Comparison of ENCODE assay signal across 18 cellular contexts in genomic region chr3:36905545-36905944, GRCh38. TPM values are rescaled to one million over a fixed set of nuclear protein-coding genes. Genes with fewer than 3 reads are reported as not detected.
DNase-seq lines count a peak whose midpoint lies in the region; ATAC-seq, FAIRE-seq and TF ChIP-seq lines count a peak whose summit lies in the region.
"Had no signal": no experiment of that assay in that cellular context is flagged by ENCODE, and none has a peak within 500 bp of the region (broad histone marks: within the 10 kb centered on the region; RNA-seq: fewer than 3 reads in every experiment).

No MANE protein-coding gene starts in this region.

- CTCF ChIA-PET in activated CD4-positive, alpha-beta T cell treated with anti-CD3 and anti-CD28 coated beads, Interleukin-2, amount 10 ng/mL, durations not matched to agents 7 days and 5 days (lab: Charles Lee) = interaction anchor here (0.6 to 1.9 kb wide), 9 partner anchors 8 to 53 kb away, joined by 3 to 7 read pairs (median 3); no protein-coding TSS in a partner anchor
- CTCF ChIA-PET in K562 (lab: Yijun Ruan, JAX; ENCODE audit: low intra/inter-chr PET ratio) = interaction anchor here (0.7 kb wide), 1 partner anchor 54 kb away, joined by 4 read pairs; no protein-coding TSS in a partner anchor

- no TSS peak for BruUV-seq in K562 (replicated peaks; lab: Mats Ljungman, UMichigan)

- H3K4me2 ChIP-seq in Loucy (ENCODE audit: low read depth, low read length, poor library complexity, severe bottlenecking) (peak overlapping the region; percentile 53), K562 (ENCODE audit: insufficient read depth, low read length) (0 out of 2 replicates have a peak overlapping the region, but pooled peaks have one; percentile 11)
- H3K4me2 ChIP-seq: PC-9 had no signal

- H2AFZ ChIP-seq in Loucy (ENCODE audit: low read length) (no peak overlapping the region), K562 (ENCODE audit: low read depth, low read length) (0 out of 2 replicates have a peak overlapping the region, but pooled peaks have one; percentile 11)
- H2AFZ ChIP-seq: GM23248, PC-9 had no signal

- H4K20me1 ChIP-seq in Loucy (ENCODE audit: insufficient read depth, low read length, poor library complexity, severe bottlenecking) = no peaks in the 10 kb centered on the region
- no peaks in the 10 kb centered on the region for H4K20me1 ChIP-seq in K562 (replicated peaks; ENCODE audit: control insufficient read depth, insufficient read depth, low read length)

- H3K27me3 Mint-ChIP-seq in activated CD4-positive, alpha-beta T cell treated with anti-CD3 and anti-CD28 coated beads, Interleukin-2, amount 10 ng/mL, durations not matched to agents 7 days and 5 days = no peaks in the 10 kb centered on the region

- no peak for TF ChIP-seq EP300 in K562 (IDR thresholded peaks at IDR 0.05; ENCODE audit: low read length)

- H3K36me3 ChIP-seq in Loucy (ENCODE audit: insufficient read depth, low read length) = no peaks in the 10 kb centered on the region
- H3K36me3 ChIP-seq in K562 (ENCODE audit: control insufficient read depth, insufficient read depth, low read length) = no peaks in the 10 kb centered on the region
- H3K36me3 ChIP-seq in spleen = peaks cover 0 to 36% (median 14%) of the 10 kb centered on the region in 6 donors
- H3K36me3 ChIP-seq in brain microvascular endothelial cell (replicated peaks) = no peaks in the 10 kb centered on the region

- H3K9me3 ChIP-seq in Loucy (ENCODE audit: insufficient read depth, low read depth, low read length) = no peaks in the 10 kb centered on the region
- no peaks in the 10 kb centered on the region for H3K9me3 ChIP-seq in K562 (replicated peaks; ENCODE audit: control insufficient read depth, insufficient read depth, low read depth, low read length)
- no peaks in the 10 kb centered on the region for H3K9me3 ChIP-seq in spleen

- no peak overlapping the region for H3K27ac ChIP-seq in K562 (ENCODE audit: extremely low read depth, low read depth, low read length)
- peak overlapping the region in 7 of 8 donors; percentile 15 to 98 (median 93) for H3K27ac ChIP-seq in spleen
- no peak overlapping the region for H3K27ac ChIP-seq in brain microvascular endothelial cell
- H3K27ac ChIP-seq: GM23248, PC-9 had no signal

- H3K27me3 ChIP-seq in Loucy (ENCODE audit: insufficient read depth, low read length, poor library complexity, severe bottlenecking) = no peaks in the 10 kb centered on the region
- no peaks in the 10 kb centered on the region for H3K27me3 ChIP-seq in K562 (ENCODE audit: control insufficient read depth in 2 of 2, insufficient read depth in 2 of 2, low read length in 2 of 2)
- H3K27me3 ChIP-seq in spleen (replicated peaks in 1 of 7) = no peaks in the 10 kb centered on the region
- no peaks in the 10 kb centered on the region for H3K27me3 ChIP-seq in brain microvascular endothelial cell (replicated peaks)

- no peaks in the 10 kb centered on the region; the same call in 1 of the 2 replicates for H3F3A ChIP-seq in Loucy (ENCODE audit: low read depth)

- no peak for TF ChIP-seq POLR2A in K562 (conservative IDR thresholded peaks at IDR 0.05)
- TF ChIP-seq POLR2A in spleen (IDR thresholded peaks at IDR 0.05) = no peak

- in situ Hi-C loops in K562 (cut with MboI) (no loop called here), brain microvascular endothelial cell (cut with HindIII; ENCODE audit: low pct_ligation_motif_present, low sequenced_read_pairs) (no loop called here)

- TF ChIP-seq RAD21 in K562 (CRISPR knock-in tag; conservative IDR thresholded peaks at IDR 0.05 in 1 of 2, IDR thresholded peaks at IDR 0.05 in 1 of 2) = no peak

- no peaks in the 10 kb centered on the region for H3K79me2 ChIP-seq in Loucy (ENCODE audit: insufficient read depth, low read length)
- H3K79me2 ChIP-seq in K562 (ENCODE audit: control insufficient read depth, insufficient read depth, low read length) = no peaks in the 10 kb centered on the region

- 60% methylated on average over 3 of the region's 3 CpGs for WGBS in K562 (ENCODE audit: insufficient coverage, low coverage, missing lambda C conversion rate)
- WGBS in spleen, 5 donors = 95 to 98% (median 97%) methylated on average over 3 of the region's 3 CpGs

- DNase-seq in activated CD4-positive, alpha-beta T cell treated with anti-CD3 and anti-CD28 coated beads, Interleukin-2, amount 10 ng/mL, durations not matched to agents 7 days and 5 days = no peak
- DNase-seq in activated CD4-positive, alpha-beta T cell treated with anti-CD3 and anti-CD28 coated beads for 1 hour = no peak
- DNase-seq in K562 (ENCODE audit: extremely low read depth in 1 of 4, low spot score in 3 of 4) = peak in 1 of 4 experiments; percentile 46
- DNase-seq in spleen = no peak
- DNase-seq in brain microvascular endothelial cell = no peak
- no peak for DNase-seq in urothelium cell line (ENCODE audit: low spot score)
- no peak for DNase-seq in dedifferentiated amniotic fluid mesenchymal stem cell (ENCODE audit: extremely low spot score)
- DNase-seq: activated gamma-delta T cell; GM23248; KBM-7; PC-9; stimulated activated naive CD4-positive, alpha-beta T cell treated with Interleukin-2 at 50 U/mL for 16 hours had no signal

- peak overlapping the region; percentile 95 for H3K4me3 Mint-ChIP-seq in activated CD4-positive, alpha-beta T cell treated with anti-CD3 and anti-CD28 coated beads, Interleukin-2, amount 10 ng/mL, durations not matched to agents 7 days and 5 days
- H3K4me3 Mint-ChIP-seq: WTC11 had no signal

- H3K4me3 ChIP-seq in Loucy (ENCODE audit: low read length, poor library complexity, severe bottlenecking) = peak overlapping the region; percentile 29
- H3K4me3 ChIP-seq in K562 = no peak overlapping the region
- H3K4me3 ChIP-seq in spleen = peak overlapping the region in 1 of 8 donors; percentile 75
- H3K4me3 ChIP-seq in brain microvascular endothelial cell (ENCODE audit: low read depth, low read length) = no peak overlapping the region
- H3K4me3 ChIP-seq: GM23248, lung, PC-9 had no signal

- H3K9me1 ChIP-seq in K562 (ENCODE audit: control insufficient read depth, insufficient read depth, low read length) = no peaks in the 10 kb centered on the region

- no peak for TF ChIP-seq CTCF in Loucy (conservative IDR thresholded peaks at IDR 0.05; ENCODE audit: low read length)
- TF ChIP-seq CTCF in K562 (IDR thresholded peaks at IDR 0.05 in 2 of 3, conservative IDR thresholded peaks at IDR 0.05 in 1 of 3; ENCODE audit: insufficient read depth in 2 of 3, low read depth in 1 of 3, low read length in 3 of 3) = no peak
- TF ChIP-seq CTCF in spleen (IDR thresholded peaks at IDR 0.05 in 8 of 11, conservative IDR thresholded peaks at IDR 0.05 in 3 of 11) = no peak
- TF ChIP-seq CTCF in brain microvascular endothelial cell (IDR thresholded peaks at IDR 0.05; ENCODE audit: low read depth, low read length, missing control alignments) = no peak

- peaks cover 74% of the 10 kb centered on the region for H3K4me1 Mint-ChIP-seq in activated CD4-positive, alpha-beta T cell treated with anti-CD3 and anti-CD28 coated beads, Interleukin-2, amount 10 ng/mL, durations not matched to agents 7 days and 5 days

- peak; percentile 9; the same call in 2 of the 3 replicates for ATAC-seq in K562
- ATAC-seq: sciatic nerve had no signal

- H3K9me3 Mint-ChIP-seq in activated CD4-positive, alpha-beta T cell treated with anti-CD3 and anti-CD28 coated beads, Interleukin-2, amount 10 ng/mL, durations not matched to agents 7 days and 5 days = no peaks in the 10 kb centered on the region
- H3K9me3 Mint-ChIP-seq: WTC11 had no signal

- H3K9ac ChIP-seq in Loucy (ENCODE audit: low read depth, low read length, poor library complexity, severe bottlenecking) (peak overlapping the region; percentile 12), K562 (ENCODE audit: insufficient read depth in 1 of 2, low read depth in 2 of 2, low read length in 2 of 2) (no peak overlapping the region)
- H3K9ac ChIP-seq: GM23248 had no signal

- intact Hi-C loops in K562 (cut with micrococcal nuclease) = no loop called here
- intact Hi-C loops in spleen (cut with DNase I; ENCODE audit: low total_unique reads) = no loop called here

- H3K9me2 ChIP-seq in Loucy (replicated peaks; ENCODE audit: low read depth, low read length) = no peaks in the 10 kb centered on the region

- H3K4me1 ChIP-seq in Loucy (ENCODE audit: insufficient read depth, low read length, poor library complexity, severe bottlenecking) = peaks cover 69% of the 10 kb centered on the region
- H3K4me1 ChIP-seq in K562 (replicated peaks in 1 of 2; ENCODE audit: control insufficient read depth in 2 of 2, insufficient read depth in 2 of 2, low read length in 2 of 2) = peaks cover 25 to 34% of the 10 kb centered on the region in 2 experiments
- H3K4me1 ChIP-seq in spleen = peaks cover 39 to 91% (median 74%) of the 10 kb centered on the region in 6 donors

- H3K36me3 Mint-ChIP-seq in activated CD4-positive, alpha-beta T cell treated with anti-CD3 and anti-CD28 coated beads, Interleukin-2, amount 10 ng/mL, durations not matched to agents 7 days and 5 days (ENCODE audit: low read depth) = peaks cover 58% of the 10 kb centered on the region
- H3K36me3 Mint-ChIP-seq: WTC11 had no signal

- POLR2A ChIA-PET in activated CD4-positive, alpha-beta T cell treated with anti-CD3 and anti-CD28 coated beads, Interleukin-2, amount 10 ng/mL, durations not matched to agents 7 days and 5 days (lab: Charles Lee) = no interaction called here
- POLR2A ChIA-PET in K562 (lab: Yijun Ruan, JAX) = interaction anchor here (2.0 to 3.2 kb wide), 2 partner anchors 12 to 53 kb away, joined by 12 to 14 read pairs; no protein-coding TSS in a partner anchor

- FAIRE-seq in K562 (lab: Jason Lieb, UNC) = no peak
- no peak for FAIRE-seq in urothelium cell line (lab: Jason Lieb, UNC)
- FAIRE-seq: D721Med, frontal cortex had no signal

- H3K27ac Mint-ChIP-seq in activated CD4-positive, alpha-beta T cell treated with anti-CD3 and anti-CD28 coated beads, Interleukin-2, amount 10 ng/mL, durations not matched to agents 7 days and 5 days = peak overlapping the region; percentile 63
- H3K27ac Mint-ChIP-seq: WTC11 had no signal

RNA-seq across cellular contexts. Expression of gene TRANK1, which starts 39.3 kb away (rescaled TPM):
- 10 to 100 TPM; 84.3 to 93.1 TPM for total RNA-seq in activated CD4-positive, alpha-beta T cell treated with anti-CD3 and anti-CD28 coated beads, Interleukin-2, amount 10 ng/mL, durations not matched to agents 7 days and 5 days
- total RNA-seq in K562 (2011; cell fraction: chromatin; rRNA removed; ENCODE audit: low replicate concordance) = 7.4 and 9.9 TPM in 2 replicates
- 3.3 and 10.8 TPM in 2 replicates for total RNA-seq in K562 (2011; cell fraction: nucleolus; rRNA removed)
- 2.7 and 3.0 TPM in 2 replicates for total RNA-seq in K562 (2011; cell fraction: nucleoplasm; rRNA removed)
- total RNA-seq in K562 (2014; rRNA removed) (2.0 and 2.5 TPM in 2 replicates), K562 (2014; rRNA removed; fragmentation: Illumina TruSeq; extraction: Trizol) (2.6 and 2.7 TPM in 2 replicates), K562 (2015; rRNA removed; fragmentation: Illumina TruSeq; extraction: Trizol) (3.8 and 4.8 TPM in 2 replicates), K562 (2021) (3.9 and 5.3 TPM in 2 replicates), spleen (10 to 100 TPM; 50.3 to 75.6 (median 63.0) TPM)
- polyA plus RNA-seq in K562 (2011; rRNA removed) (4.1 and 10.6 TPM in 2 replicates), K562 (2014; fragmentation: Illumina TruSeq; extraction: Trizol) (2.1 TPM in 2 replicates), K562 (2014; fragmentation: Nextera tagmentation; extraction: Ambion mirVana) (under 1 TPM; 0.41 to 0.49 TPM), K562 (2014; rRNA removed) (1.3 and 1.8 TPM in 2 replicates), spleen (10 to 100 TPM in 1 of 3 donors, 1 to 10 TPM in 2; 5.3 to 10.1 (median 6.1) TPM)
- polyA plus RNA-seq in K562 (2011; cell fraction: cytosol; rRNA removed) = 2.8 and 8.1 TPM in 2 replicates
- 8.2 and 15.6 TPM in 2 replicates for polyA plus RNA-seq in K562 (2011; cell fraction: nucleus; rRNA removed)
- polyA plus RNA-seq in K562 (2012) = 6.2 and 9.6 TPM in 2 replicates
- polyA minus RNA-seq in K562 (2011; rRNA and poly(A)+ RNA removed) = 11.5 and 31.8 TPM in 2 replicates
- 6.2 and 17.5 TPM in 2 replicates for polyA minus RNA-seq in K562 (2011; cell fraction: cytosol; rRNA and poly(A)+ RNA removed)
- 7.0 and 17.7 TPM in 2 replicates for polyA minus RNA-seq in K562 (2011; cell fraction: nucleus; rRNA and poly(A)+ RNA removed)

Comparison
In these comparisons a context has a peak if more than half of its experiments do, and no peak if none do; other contexts are left out.
1. H3K27ac ChIP-seq: peak in spleen (7 of 8); none in K562 (single experiment) and brain microvascular endothelial cell (single experiment).
2. RNA of gene TRANK1, which starts 39.3 kb away (total RNA-seq): 84.3 to 93.1 TPM in activated CD4-positive, alpha-beta T cell treated with anti-CD3 and anti-CD28 coated beads, Interleukin-2, amount 10 ng/mL, durations not matched to agents 7 days and 5 days and 50.3 to 75.6 TPM in spleen; 2.0 to 10.8 TPM in K562; every median in the first group is over 4 times any median in the second.